ENCODE assay signal across 8 cellular contexts in the genomic region with DNA sequence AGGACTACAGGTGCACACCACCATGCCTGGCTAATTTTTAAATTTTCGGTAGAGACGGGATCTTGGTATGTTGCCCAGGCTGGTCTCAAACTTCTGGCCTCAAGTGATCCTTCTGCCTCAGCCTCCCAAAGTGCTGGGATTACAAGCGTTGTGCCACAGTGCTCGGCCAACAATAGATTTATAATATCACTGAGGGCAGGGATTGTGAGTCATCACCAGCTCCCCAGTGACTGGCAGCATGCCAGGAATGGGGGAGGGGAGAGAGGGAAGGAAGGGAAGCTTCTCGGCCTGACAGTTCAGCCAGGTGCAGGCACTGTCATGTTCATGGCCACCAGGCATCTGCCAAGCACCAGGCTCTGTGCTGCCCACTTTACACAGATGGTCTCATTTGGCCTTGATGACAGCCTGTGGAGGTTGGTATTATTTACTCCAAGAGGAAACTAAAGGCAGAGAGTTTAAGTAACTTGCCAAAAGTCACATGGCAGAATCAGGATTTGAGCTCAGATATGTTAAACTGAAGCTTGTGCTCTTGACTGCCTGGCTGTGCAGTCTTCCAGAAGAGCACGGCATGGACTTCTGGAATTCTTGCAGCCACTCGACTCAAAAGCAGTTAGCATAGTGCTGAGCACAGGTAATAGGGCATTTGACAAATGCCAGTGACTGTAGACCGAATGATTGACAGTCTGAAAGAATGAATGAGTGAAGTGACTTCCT. TPM values are rescaled to one million over a fixed set of nuclear protein-coding genes. Genes with fewer than 3 reads are reported as not detected.
A peak's percentile ranks its signal among the peaks of the same experiment; 100 is the strongest.
DNase-seq lines count a peak whose midpoint lies in the region; ATAC-seq, FAIRE-seq and TF ChIP-seq lines count a peak whose summit lies in the region.
"Not testable (repeated sequence)": the region's sequence is repeated elsewhere in the genome, so short reads cannot be mapped to it uniquely, and the experiment has no call there.

No MANE protein-coding gene starts in this region.

- FAIRE-seq in RCC 7860 (lab: Jason Lieb, UNC): not testable (repeated sequence)

- not testable (repeated sequence) for TF ChIP-seq POLR2A in testis (IDR thresholded peaks at IDR 0.05)

- not testable (repeated sequence) for H3K36me3 ChIP-seq in testis (ENCODE audit: low read depth, missing control alignments)

- DNase-seq in G401 (ENCODE audit: low spot score) (peak; percentile 89), NCI-H1436 treated with DMSO at 0.1 percent for 48 hours (lab: John Stamatoyannopoulos, UW) (peak; percentile 42), RCC 7860 (ENCODE audit: low spot score) (peak; percentile 73), hypothalamus (lab: John Stamatoyannopoulos, UW) (peak in 35 of 51 donors; percentile 1 to 79 (median 19)), sciatic nerve (ENCODE audit: low spot score) (peak; percentile 83), testis (peak; percentile 59)
- DNase-seq in activated CD8-positive, alpha-beta T cell treated with anti-CD3 and anti-CD28 coated beads, Interleukin-2, amount 10 ng/mL, durations not matched to agents 7 days and 5 days: peak; percentile 46
- DNase-seq in central memory CD8-positive, alpha-beta T cell (ENCODE audit: low spot score in 2 of 2): peak; percentile 23 to 26

- not testable (repeated sequence) for H3K9me3 ChIP-seq in testis

- not testable (repeated sequence) for H3K4me3 ChIP-seq in testis

- intact Hi-C loops in sciatic nerve (cut with DNase I); testis (cut with DNase I; ENCODE audit: low total_unique reads): not testable (repeated sequence)

- not testable (repeated sequence) for H3K4me1 Mint-ChIP-seq in activated CD8-positive, alpha-beta T cell treated with anti-CD3 and anti-CD28 coated beads, Interleukin-2, amount 10 ng/mL, durations not matched to agents 7 days and 5 days (ENCODE audit: low read depth); central memory CD8-positive, alpha-beta T cell

- H3K27me3 Mint-ChIP-seq in activated CD8-positive, alpha-beta T cell treated with anti-CD3 and anti-CD28 coated beads, Interleukin-2, amount 10 ng/mL, durations not matched to agents 7 days and 5 days (ENCODE audit: low read depth); central memory CD8-positive, alpha-beta T cell: not testable (repeated sequence)

- POLR2A ChIA-PET in activated CD8-positive, alpha-beta T cell treated with anti-CD3 and anti-CD28 coated beads, Interleukin-2, amount 10 ng/mL, durations not matched to agents 7 days and 5 days (lab: Charles Lee): interaction anchor here (0.7 kb wide), 1 partner anchor 122 kb away, joined by 3 read pairs; no protein-coding TSS in a partner anchor

- H3K27ac Mint-ChIP-seq in activated CD8-positive, alpha-beta T cell treated with anti-CD3 and anti-CD28 coated beads, Interleukin-2, amount 10 ng/mL, durations not matched to agents 7 days and 5 days: peak overlapping the region; percentile 49
- H3K27ac Mint-ChIP-seq in central memory CD8-positive, alpha-beta T cell (ENCODE audit: low read depth): not testable (repeated sequence)

- 57 to 65% methylated on average over 5 of the region's 8 CpGs for WGBS in testis, 2 donors

- peak overlapping the region in 1 of 2 donors; percentile 30 for H3K27ac ChIP-seq in testis

- not testable (repeated sequence) for H3K9me3 Mint-ChIP-seq in activated CD8-positive, alpha-beta T cell treated with anti-CD3 and anti-CD28 coated beads, Interleukin-2, amount 10 ng/mL, durations not matched to agents 7 days and 5 days (ENCODE audit: insufficient read depth); central memory CD8-positive, alpha-beta T cell

- not testable (repeated sequence) for H3K36me3 Mint-ChIP-seq in activated CD8-positive, alpha-beta T cell treated with anti-CD3 and anti-CD28 coated beads, Interleukin-2, amount 10 ng/mL, durations not matched to agents 7 days and 5 days (ENCODE audit: low read depth); central memory CD8-positive, alpha-beta T cell (ENCODE audit: insufficient read depth)

- CTCF ChIA-PET in activated CD8-positive, alpha-beta T cell treated with anti-CD3 and anti-CD28 coated beads, Interleukin-2, amount 10 ng/mL, durations not matched to agents 7 days and 5 days (lab: Charles Lee): not testable (repeated sequence)

- not testable (repeated sequence) for ATAC-seq in activated CD8-positive, alpha-beta T cell treated with anti-CD3 and anti-CD28 coated beads, Interleukin-2, amount 10 ng/mL, durations not matched to agents 7 days and 5 days; central memory CD8-positive, alpha-beta T cell (replicated peaks; ENCODE audit: extremely low read depth, poor library complexity, severe bottlenecking)
- peak; percentile 74 for ATAC-seq in sciatic nerve

- H3K4me1 ChIP-seq in testis: not testable (repeated sequence)

- in situ Hi-C loops in G401 (cut with HindIII; ENCODE audit: low sequenced_read_pairs): not testable (repeated sequence)

- H3K4me3 Mint-ChIP-seq in activated CD8-positive, alpha-beta T cell treated with anti-CD3 and anti-CD28 coated beads, Interleukin-2, amount 10 ng/mL, durations not matched to agents 7 days and 5 days; central memory CD8-positive, alpha-beta T cell: not testable (repeated sequence)

- TF ChIP-seq CTCF in testis (IDR thresholded peaks at IDR 0.05): not testable (repeated sequence)

- not testable (repeated sequence) for H3K27me3 ChIP-seq in testis

RNA-seq across cellular contexts. Expression of a gene that starts 7.8 kb away (rescaled TPM):
- 22.0 and 31.6 TPM in 2 replicates for total RNA-seq in G401 (2014; rRNA removed; shearing (Covaris generic))
- total RNA-seq in activated CD8-positive, alpha-beta T cell treated with anti-CD3 and anti-CD28 coated beads, Interleukin-2, amount 10 ng/mL, durations not matched to agents 7 days and 5 days: 10 to 100 TPM; 33.4 to 38.3 TPM
- total RNA-seq in sciatic nerve: 74.1 TPM
- total RNA-seq in testis: 100 to 1,000 TPM in 1 of 2 donors, 10 to 100 TPM in 1; 78.2 to 109 TPM
- polyA plus RNA-seq in testis (ENCODE audit: insufficient read depth, low read depth, low replicate concordance): 64.5 TPM

RNA-seq across cellular contexts. Expression of a gene that starts 47.1 kb away (rescaled TPM):
- 26.5 and 30.5 TPM in 2 replicates for total RNA-seq in G401 (2014; rRNA removed; shearing (Covaris generic))
- total RNA-seq in activated CD8-positive, alpha-beta T cell treated with anti-CD3 and anti-CD28 coated beads, Interleukin-2, amount 10 ng/mL, durations not matched to agents 7 days and 5 days: 10 to 100 TPM; 18.8 to 20.2 TPM
- total RNA-seq in sciatic nerve (20.4 TPM), testis (10 to 100 TPM; 17.2 to 17.8 TPM)
- polyA plus RNA-seq in testis (ENCODE audit: insufficient read depth, low read depth, low replicate concordance): 21.0 TPM

Comparison
In these comparisons a context has a peak if more than half of its experiments do, and no peak if none do; other contexts are left out.
1. DNase-seq: peak in every context shown above with its lines; median percentile 89 in G401; 83 in sciatic nerve; 73 in RCC 7860; 59 in testis; 46 in activated CD8-positive, alpha-beta T cell treated with anti-CD3 and anti-CD28 coated beads, Interleukin-2, amount 10 ng/mL, durations not matched to agents 7 days and 5 days; 42 in NCI-H1436 treated with DMSO at 0.1 percent for 48 hours; 24 in central memory CD8-positive, alpha-beta T cell; 19 in hypothalamus.